In the genomic region with DNA sequence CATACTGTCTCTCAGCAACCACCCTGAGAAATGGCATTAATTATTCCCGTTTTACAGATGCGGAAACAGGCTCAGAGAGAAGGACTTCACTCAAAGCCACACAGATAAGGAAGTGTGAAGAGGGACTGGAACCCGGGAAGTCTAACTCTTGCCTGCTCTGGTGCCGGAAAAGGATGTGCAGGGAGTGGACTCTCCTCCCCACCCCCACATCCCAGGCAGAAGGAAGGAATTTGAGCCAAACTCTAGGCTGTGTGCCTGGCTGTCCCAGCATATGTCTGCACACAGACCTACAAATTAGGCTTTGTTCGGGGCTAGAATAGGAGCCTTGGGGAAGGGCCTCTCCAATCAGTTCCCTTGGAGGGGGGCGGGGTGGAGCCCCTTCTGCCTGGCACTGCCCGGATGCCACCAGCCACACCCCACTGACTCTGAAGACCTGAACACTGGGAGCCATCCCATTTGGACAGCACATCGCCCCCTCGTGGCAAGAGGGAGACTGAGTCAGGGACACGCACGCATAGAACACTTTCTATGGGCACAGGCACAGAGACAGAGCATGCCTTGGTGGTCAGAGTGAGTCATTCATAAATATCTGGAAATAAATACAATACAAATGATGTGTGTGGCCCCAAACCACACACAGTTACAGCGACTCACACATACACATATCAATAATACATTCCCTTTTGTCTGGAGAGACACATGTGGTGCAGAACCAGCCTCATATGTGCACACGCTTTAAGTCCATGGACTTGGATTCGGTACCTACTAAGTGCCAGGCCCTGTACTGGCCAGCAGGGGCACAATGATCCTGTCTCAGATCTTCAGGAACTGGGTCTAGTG, we compare ENCODE assay signal across 8 cellular contexts. TPM values are rescaled to one million over a fixed set of nuclear protein-coding genes. Genes with fewer than 3 reads are reported as not detected.
DNase-seq lines count a peak whose midpoint lies in the region; ATAC-seq and TF ChIP-seq lines count a peak whose summit lies in the region.

No MANE protein-coding gene starts in this region.

- peak; percentile 89 for DNase-seq in LoVo (ENCODE audit: low spot score)
- peak; percentile 21 for DNase-seq in SIG-M5 (lab: John Stamatoyannopoulos, UW)
- DNase-seq in activated naive CD4-positive, alpha-beta T cell treated with Interleukin-2 at 50 U/mL for 16 hours: peak; percentile 82
- DNase-seq in globus pallidus (ENCODE audit: low spot score): peak; percentile 99
- DNase-seq in posterior cingulate gyrus: peak; percentile 86 to 99 (median 96)
- DNase-seq in upper lobe of right lung: peak; percentile 91

- no peaks in the 10 kb centered on the region for H3K36me3 ChIP-seq in DOHH2 (ENCODE audit: control insufficient read depth, low read length)
- H3K36me3 ChIP-seq in upper lobe of right lung: no peaks in the 10 kb centered on the region

- H3K4me1 ChIP-seq in DOHH2 (ENCODE audit: control insufficient read depth, low read length) (peaks cover 15% of the 10 kb centered on the region), upper lobe of right lung (peaks cover 20% of the 10 kb centered on the region)

- no peaks in the 10 kb centered on the region for H4K20me1 ChIP-seq in DOHH2 (ENCODE audit: control insufficient read depth, insufficient read depth, low read depth, low read length)

- H3K27me3 ChIP-seq in DOHH2 (ENCODE audit: control insufficient read depth, low read length) (peaks cover 13% of the 10 kb centered on the region), upper lobe of right lung (peaks cover 9% of the 10 kb centered on the region)

- ATAC-seq in GM21723 (IDR thresholded peaks at IDR 0.05; ENCODE audit: unreplicated experiment) (peak; percentile 81), upper lobe of right lung (peak; percentile 92)

- no peaks in the 10 kb centered on the region for H3K79me2 ChIP-seq in DOHH2 (ENCODE audit: control insufficient read depth, low read length)

- H3K4me3 ChIP-seq in DOHH2 (ENCODE audit: low read length) (peak overlapping the region; percentile 27; the same call in 1 of the 2 replicates), upper lobe of right lung (no peak overlapping the region)

- H3K9me3 ChIP-seq in DOHH2 (ENCODE audit: control insufficient read depth, insufficient read depth, low read length) (no peaks in the 10 kb centered on the region), upper lobe of right lung (no peaks in the 10 kb centered on the region)

- intact Hi-C loops in posterior cingulate gyrus (cut with DNase I) (no loop called here), upper lobe of right lung (cut with DNase I) (no loop called here)

- H3F3A ChIP-seq in DOHH2 (ENCODE audit: control insufficient read depth, insufficient read depth): no peaks in the 10 kb centered on the region

- TF ChIP-seq CTCF in DOHH2 (IDR thresholded peaks at IDR 0.05; ENCODE audit: low read depth, low read length, poor library complexity, severe bottlenecking) (peak; percentile 100), upper lobe of right lung (IDR thresholded peaks at IDR 0.05) (peak; percentile 93)

- H3K27ac ChIP-seq in DOHH2 (ENCODE audit: low read depth, low read length) (no peak overlapping the region), upper lobe of right lung (no peak overlapping the region)

- peak overlapping the region; percentile 55 for H3K4me2 ChIP-seq in DOHH2 (ENCODE audit: low read length)

- no peaks in the 10 kb centered on the region for H3K9me2 ChIP-seq in DOHH2 (replicated peaks; ENCODE audit: control insufficient read depth, low read length)

RNA-seq across cellular contexts. Expression of gene LZTS2, which starts 13.1 kb away (rescaled TPM):
- 50.0 TPM for total RNA-seq in upper lobe of right lung

RNA-seq across cellular contexts. Expression of gene PDZD7, which starts 18.2 kb away (rescaled TPM):
- 1.6 TPM for total RNA-seq in upper lobe of right lung

RNA-seq across cellular contexts. Expression of gene SFXN3, which starts 18.3 kb away (rescaled TPM):
- 49.2 TPM for total RNA-seq in upper lobe of right lung

RNA-seq across cellular contexts. Expression of gene TWNK, which starts 25.4 kb away (rescaled TPM):
- total RNA-seq in upper lobe of right lung: 6.5 TPM

RNA-seq across cellular contexts. Expression of gene MRPL43, which starts 25.4 kb away (rescaled TPM):
- 60.5 TPM for total RNA-seq in upper lobe of right lung

Comparison
In these comparisons a context has a peak if more than half of its experiments do, and no peak if none do; other contexts are left out.
1. DNase-seq: peak in every context shown above with its lines; median percentile 99 in globus pallidus; 96 in posterior cingulate gyrus; 91 in upper lobe of right lung; 89 in LoVo; 82 in activated naive CD4-positive, alpha-beta T cell treated with Interleukin-2 at 50 U/mL for 16 hours; 21 in SIG-M5.